ENCODE assay signal across 9 cellular contexts in the genomic region with DNA sequence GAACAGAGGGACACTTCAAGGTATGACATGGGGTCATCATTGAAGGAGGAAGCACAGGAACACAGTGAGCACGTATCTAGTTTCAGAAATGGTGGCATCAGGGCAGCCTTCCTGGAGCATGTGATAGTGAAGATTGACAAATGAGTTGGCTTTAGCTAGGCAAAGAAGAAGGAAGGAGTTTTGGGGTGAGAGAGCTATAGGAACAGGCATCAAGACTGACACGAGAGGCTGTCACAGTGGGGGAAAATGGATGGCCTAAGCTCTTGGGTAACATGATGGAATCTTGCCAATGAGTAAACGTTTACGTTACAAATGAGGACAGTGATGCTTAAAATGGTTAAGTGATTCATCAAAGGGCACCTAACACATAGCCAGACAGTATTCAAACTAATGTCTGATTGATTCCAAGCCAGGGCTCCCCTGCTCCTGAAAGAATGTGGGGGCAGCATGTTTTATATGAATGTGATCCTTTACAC. TPM values are rescaled to one million over a fixed set of nuclear protein-coding genes. Genes with fewer than 3 reads are reported as not detected.
A peak's percentile ranks its signal among the peaks of the same experiment; 100 is the strongest.
DNase-seq lines count a peak whose midpoint lies in the region; ATAC-seq, FAIRE-seq and TF ChIP-seq lines count a peak whose summit lies in the region.
"Had no signal": no experiment of that assay in that cellular context is flagged by ENCODE, and none has a peak within 500 bp of the region (broad histone marks: within the 10 kb centered on the region; RNA-seq: fewer than 3 reads in every experiment).

No MANE protein-coding gene starts in this region.

- peak overlapping the region; percentile 21 for H2AFZ ChIP-seq in keratinocyte (ENCODE audit: control insufficient read depth, low read length)

- H3K4me1 ChIP-seq in keratinocyte (ENCODE audit: control insufficient read depth, extremely low read depth, insufficient read depth, low read length) = peaks cover 31% of the 10 kb centered on the region

- H3K9me3 ChIP-seq in keratinocyte (ENCODE audit: control insufficient read depth, low read depth, low read length) = no peaks in the 10 kb centered on the region

- DNase-seq in AG10803 (ENCODE audit: low read depth) = peak; percentile 64
- DNase-seq in HS-5 (ENCODE audit: low read depth) = peak; percentile 75
- DNase-seq in activated T-helper 1 cell treated with anti-CD3 and anti-CD28 coated beads, Interleukin-12 subunit alpha, Interleukin-12 subunit beta, Interleukin-2, Interleukin-4 antibody, amounts not matched to agents 30 ng/mL and 10 ng/mL and 1 ng/mL, durations not matched to agents 14 hours and 24 hours and 36 hours (ENCODE audit: low spot score) = no peak
- peak; percentile 75 for DNase-seq in keratinocyte (ENCODE audit: low read depth, low spot score)
- DNase-seq in germinal center (ENCODE audit: low spot score) = no peak
- no peak for DNase-seq in left ventricle myocardium superior
- DNase-seq: NCI-H1436 had no signal

- H3K9me1 ChIP-seq in keratinocyte (ENCODE audit: control insufficient read depth, extremely low read depth, insufficient read depth, low read length) = no peaks in the 10 kb centered on the region

- dilution Hi-C loops in keratinocyte (cut with MboI; ENCODE audit: extremely low pct_ligation_motif_present, low sequenced_read_pairs) = no loop called here

- no peaks in the 10 kb centered on the region for H3K27me3 Mint-ChIP-seq in activated T-helper 1 cell treated with anti-CD3 and anti-CD28 coated beads, Interleukin-12 subunit alpha, Interleukin-12 subunit beta, Interleukin-2, Interleukin-4 antibody, amounts not matched to agents 30 ng/mL and 10 ng/mL and 1 ng/mL, durations not matched to agents 14 hours and 24 hours and 36 hours (ENCODE audit: insufficient read depth)

- FAIRE-seq in keratinocyte (lab: Jason Lieb, UNC) = peak; percentile 74

- no peak overlapping the region for H3K27ac ChIP-seq in keratinocyte (ENCODE audit: control insufficient read depth, insufficient read depth, low read length)

- peaks cover 18% of the 10 kb centered on the region for H3K9me3 Mint-ChIP-seq in activated T-helper 1 cell treated with anti-CD3 and anti-CD28 coated beads, Interleukin-12 subunit alpha, Interleukin-12 subunit beta, Interleukin-2, Interleukin-4 antibody, amounts not matched to agents 30 ng/mL and 10 ng/mL and 1 ng/mL, durations not matched to agents 14 hours and 24 hours and 36 hours

- peak overlapping the region; percentile 9 for H3K4me2 ChIP-seq in keratinocyte (ENCODE audit: control insufficient read depth, extremely low read depth, insufficient read depth, low read depth, low read length)

- no peak overlapping the region for H3K4me3 ChIP-seq in AG10803 (ENCODE audit: low read length)
- no peak overlapping the region for H3K4me3 ChIP-seq in keratinocyte (ENCODE audit: control insufficient read depth in 2 of 3, extremely low read depth in 1 of 3, insufficient read depth in 2 of 3, low read depth in 1 of 3, low read length in 3 of 3)

- TF ChIP-seq CTCF in AG10803 (conservative IDR thresholded peaks at IDR 0.05; ENCODE audit: low read length) (no peak), keratinocyte (optimal IDR thresholded peaks at IDR 0.05 in 1 of 3, IDR thresholded peaks at IDR 0.05 in 1 of 3, conservative IDR thresholded peaks at IDR 0.05 in 1 of 3; ENCODE audit: extremely low read depth in 1 of 3, insufficient read depth in 2 of 3, low read length in 3 of 3) (no peak)

- no peak for ATAC-seq in left ventricle myocardium superior
- no peak for ATAC-seq in GM18907 (IDR thresholded peaks at IDR 0.05; ENCODE audit: unreplicated experiment)
- ATAC-seq in GM18498 (IDR thresholded peaks at IDR 0.05; ENCODE audit: unreplicated experiment) = no peak

- H3K79me2 ChIP-seq in keratinocyte (ENCODE audit: control insufficient read depth, insufficient read depth, low read length) = no peaks in the 10 kb centered on the region

- H3K4me3 Mint-ChIP-seq in activated T-helper 1 cell treated with anti-CD3 and anti-CD28 coated beads, Interleukin-12 subunit alpha, Interleukin-12 subunit beta, Interleukin-2, Interleukin-4 antibody, amounts not matched to agents 30 ng/mL and 10 ng/mL and 1 ng/mL, durations not matched to agents 14 hours and 24 hours and 36 hours = no peak overlapping the region

- H4K20me1 ChIP-seq in keratinocyte (ENCODE audit: control insufficient read depth, extremely low read depth, insufficient read depth, low read length) = no peaks in the 10 kb centered on the region

- peaks cover 28% of the 10 kb centered on the region for H3K36me3 Mint-ChIP-seq in activated T-helper 1 cell treated with anti-CD3 and anti-CD28 coated beads, Interleukin-12 subunit alpha, Interleukin-12 subunit beta, Interleukin-2, Interleukin-4 antibody, amounts not matched to agents 30 ng/mL and 10 ng/mL and 1 ng/mL, durations not matched to agents 14 hours and 24 hours and 36 hours (ENCODE audit: low read depth)

- peaks cover 56% of the 10 kb centered on the region for H3K4me1 Mint-ChIP-seq in activated T-helper 1 cell treated with anti-CD3 and anti-CD28 coated beads, Interleukin-12 subunit alpha, Interleukin-12 subunit beta, Interleukin-2, Interleukin-4 antibody, amounts not matched to agents 30 ng/mL and 10 ng/mL and 1 ng/mL, durations not matched to agents 14 hours and 24 hours and 36 hours (ENCODE audit: low read depth)

- intact Hi-C loops in activated T-helper 1 cell treated with anti-CD3 and anti-CD28 coated beads, Interleukin-12 subunit alpha, Interleukin-12 subunit beta, Interleukin-2, Interleukin-4 antibody, amounts not matched to agents 30 ng/mL and 10 ng/mL and 1 ng/mL, durations not matched to agents 14 hours and 24 hours and 36 hours (cut with micrococcal nuclease) = no loop called here
- intact Hi-C loops in left ventricle myocardium superior (cut with micrococcal nuclease) = loop anchor here (5.0 kb wide), 1 partner anchor 59 kb away; no protein-coding TSS in a partner anchor

- peak overlapping the region; percentile 62 for H3K27ac Mint-ChIP-seq in activated T-helper 1 cell treated with anti-CD3 and anti-CD28 coated beads, Interleukin-12 subunit alpha, Interleukin-12 subunit beta, Interleukin-2, Interleukin-4 antibody, amounts not matched to agents 30 ng/mL and 10 ng/mL and 1 ng/mL, durations not matched to agents 14 hours and 24 hours and 36 hours

- no peaks in the 10 kb centered on the region for H3K27me3 ChIP-seq in keratinocyte (ENCODE audit: control insufficient read depth, extremely low read depth, insufficient read depth, low read length)

- no peaks in the 10 kb centered on the region for H3K36me3 ChIP-seq in keratinocyte (ENCODE audit: control insufficient read depth in 2 of 2, extremely low read depth in 1 of 2, insufficient read depth in 2 of 2, low read length in 2 of 2)

- H3K9ac ChIP-seq in keratinocyte (ENCODE audit: control insufficient read depth, extremely low read depth, insufficient read depth, low read length) = no peak overlapping the region

RNA-seq across cellular contexts. Expression of gene GPR171, which starts 23.1 kb away (rescaled TPM):
- total RNA-seq in activated T-helper 1 cell treated with anti-CD3 and anti-CD28 coated beads, Interleukin-12 subunit alpha, Interleukin-12 subunit beta, Interleukin-2, Interleukin-4 antibody, amounts not matched to agents 30 ng/mL and 10 ng/mL and 1 ng/mL, durations not matched to agents 14 hours and 24 hours and 36 hours = 172 and 191 TPM in 2 replicates
- not detected in 3 replicates for polyA plus RNA-seq in keratinocyte
- polyA plus RNA-seq in keratinocyte (2011; ENCODE audit: low read depth) = not detected
- polyA plus RNA-seq in keratinocyte (2011; cell fraction: cytosol; rRNA removed) = not detected in 2 replicates
- not detected in 2 replicates for polyA plus RNA-seq in keratinocyte (2011; cell fraction: nucleus; rRNA removed)
- polyA plus RNA-seq in keratinocyte (2012; ENCODE audit: low replicate concordance) = not detected in 2 replicates
- not detected in 3 replicates for polyA minus RNA-seq in keratinocyte
- polyA minus RNA-seq in keratinocyte (2011; cell fraction: cytosol; rRNA and poly(A)+ RNA removed) = not detected
- not detected in 2 replicates for polyA minus RNA-seq in keratinocyte (2011; cell fraction: nucleus; rRNA and poly(A)+ RNA removed)
- 0.15 TPM for total RNA-seq in left ventricle myocardium superior

RNA-seq across cellular contexts. Expression of gene P2RY14, which starts 52.2 kb away (rescaled TPM):
- 7.7 and 9.4 TPM in 2 replicates for total RNA-seq in activated T-helper 1 cell treated with anti-CD3 and anti-CD28 coated beads, Interleukin-12 subunit alpha, Interleukin-12 subunit beta, Interleukin-2, Interleukin-4 antibody, amounts not matched to agents 30 ng/mL and 10 ng/mL and 1 ng/mL, durations not matched to agents 14 hours and 24 hours and 36 hours
- not detected in 3 replicates for polyA plus RNA-seq in keratinocyte
- not detected for polyA plus RNA-seq in keratinocyte (2011; ENCODE audit: low read depth)
- polyA plus RNA-seq in keratinocyte (2011; cell fraction: cytosol; rRNA removed) = not detected in 2 replicates
- polyA plus RNA-seq in keratinocyte (2011; cell fraction: nucleus; rRNA removed) = not detected in 2 replicates
- polyA plus RNA-seq in keratinocyte (2012; ENCODE audit: low replicate concordance) = 0.13 TPM in 1 of 2 replicates, not detected in the other
- polyA minus RNA-seq in keratinocyte = not detected in 3 replicates
- polyA minus RNA-seq in keratinocyte (2011; cell fraction: cytosol; rRNA and poly(A)+ RNA removed) = not detected
- polyA minus RNA-seq in keratinocyte (2011; cell fraction: nucleus; rRNA and poly(A)+ RNA removed) = not detected in 2 replicates
- total RNA-seq in left ventricle myocardium superior = 4.4 TPM

Comparison
In these comparisons a context has a peak if more than half of its experiments do, and no peak if none do; other contexts are left out.
1. DNase-seq: peak in AG10803 (single experiment), HS-5 (single experiment) and keratinocyte (single experiment); none in activated T-helper 1 cell treated with anti-CD3 and anti-CD28 coated beads, Interleukin-12 subunit alpha, Interleukin-12 subunit beta, Interleukin-2, Interleukin-4 antibody, amounts not matched to agents 30 ng/mL and 10 ng/mL and 1 ng/mL, durations not matched to agents 14 hours and 24 hours and 36 hours (single experiment), germinal center (single experiment) and left ventricle myocardium superior (single experiment).
2. RNA of gene GPR171, which starts 23.1 kb away (total RNA-seq): 172 to 191 TPM in activated T-helper 1 cell treated with anti-CD3 and anti-CD28 coated beads, Interleukin-12 subunit alpha, Interleukin-12 subunit beta, Interleukin-2, Interleukin-4 antibody, amounts not matched to agents 30 ng/mL and 10 ng/mL and 1 ng/mL, durations not matched to agents 14 hours and 24 hours and 36 hours; 0.15 TPM in left ventricle myocardium superior (single experiment); every median in the first group is over 100 times any median in the second.